In the genomic region with DNA sequence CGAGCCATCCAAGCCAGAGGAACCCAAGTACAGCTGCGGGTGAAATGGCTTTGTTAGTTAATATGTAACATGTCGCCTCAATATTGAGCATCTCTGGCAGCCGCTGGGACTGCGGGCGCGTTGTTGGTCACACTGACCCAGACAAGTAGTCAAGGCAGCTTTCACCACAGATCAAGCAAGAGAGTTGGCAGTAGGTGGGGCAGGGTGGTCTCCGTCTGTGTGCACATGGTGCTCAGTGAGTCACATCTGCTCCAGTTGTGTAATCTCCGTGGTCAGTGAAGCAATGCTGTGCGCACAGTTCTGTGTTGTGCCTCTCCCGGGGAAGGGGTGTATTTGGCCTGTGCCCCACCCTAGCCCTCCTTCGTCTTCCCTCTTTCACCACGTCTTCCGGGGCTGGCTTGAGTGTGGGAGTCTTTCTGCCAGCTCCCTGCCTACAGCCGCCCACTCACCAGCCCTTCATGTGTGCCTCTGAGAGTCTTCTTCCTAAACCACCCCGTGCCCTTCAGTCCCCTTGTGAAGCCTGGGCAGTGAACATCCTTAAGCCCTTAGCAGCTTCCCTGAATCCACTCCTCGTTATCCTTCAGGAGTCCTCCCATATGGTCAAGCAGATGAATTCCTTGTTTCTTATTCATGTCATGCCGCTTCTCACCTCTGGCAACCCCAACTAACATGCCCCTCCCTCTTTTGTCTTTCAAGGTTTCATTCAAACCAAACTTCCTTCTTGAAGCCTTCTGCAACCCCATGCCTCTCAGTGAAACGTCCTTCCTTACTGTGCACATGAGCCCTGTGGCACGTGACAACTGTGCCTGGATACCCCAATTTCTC, we compare ENCODE assay signal across 10 cellular contexts.
DNase-seq lines count a peak whose midpoint lies in the region; ATAC-seq and TF ChIP-seq lines count a peak whose summit lies in the region.
"Had no signal": no experiment of that assay in that cellular context is flagged by ENCODE, and none has a peak within 500 bp of the region (broad histone marks: within the 10 kb centered on the region; RNA-seq: fewer than 3 reads in every experiment).

No MANE protein-coding gene starts in this region.

- TF ChIP-seq CTCF in tibial nerve (IDR thresholded peaks at IDR 0.05) (no peak), GM20000 (IDR thresholded peaks at IDR 0.05; ENCODE audit: extremely low read depth, missing control alignments) (no peak)

- TF ChIP-seq EP300 in tibial nerve (IDR thresholded peaks at IDR 0.05), result peak in 1 of 2 donors; percentile 43

- no peaks in the 10 kb centered on the region for H3K27me3 ChIP-seq in tibial nerve
- H3K27me3 ChIP-seq: esophagus muscularis mucosa had no signal

- peaks cover 36% of the 10 kb centered on the region for H3K4me1 Mint-ChIP-seq in activated naive CD8-positive, alpha-beta T cell (ENCODE audit: low read depth)

- peak overlapping the region; percentile 1 for H3K4me3 Mint-ChIP-seq in activated naive CD8-positive, alpha-beta T cell

- H3K9me3 Mint-ChIP-seq in activated naive CD8-positive, alpha-beta T cell (ENCODE audit: low read depth), result no peaks in the 10 kb centered on the region
- H3K9me3 Mint-ChIP-seq: activated naive CD4-positive, alpha-beta T cell treated with anti-CD3 and anti-CD28 coated beads, Interleukin-2, amount 50 U/mL, for 72 hours had no signal

- ATAC-seq in GM21737 (IDR thresholded peaks at IDR 0.05; ENCODE audit: unreplicated experiment) (no peak), GM21723 (IDR thresholded peaks at IDR 0.05; ENCODE audit: unreplicated experiment) (no peak)
- ATAC-seq: activated naive CD4-positive, alpha-beta T cell treated with anti-CD3 and anti-CD28 coated beads, Interleukin-2, amount 50 U/mL, for 72 hours had no signal

- H3K9me3 ChIP-seq in tibial nerve, result no peaks in the 10 kb centered on the region
- H3K9me3 ChIP-seq: esophagus muscularis mucosa had no signal

- 60 to 71% methylated on average over 20 of the region's 20 CpGs for WGBS in tibial nerve, 2 donors

- H3K27ac Mint-ChIP-seq in activated naive CD8-positive, alpha-beta T cell, result no peak overlapping the region
- H3K27ac Mint-ChIP-seq: activated naive CD4-positive, alpha-beta T cell treated with anti-CD3 and anti-CD28 coated beads, Interleukin-2, amount 50 U/mL, for 72 hours had no signal

- no peaks in the 10 kb centered on the region for H3K4me1 ChIP-seq in tibial nerve

- no peaks in the 10 kb centered on the region for H3K36me3 Mint-ChIP-seq in activated naive CD8-positive, alpha-beta T cell
- H3K36me3 Mint-ChIP-seq: activated naive CD4-positive, alpha-beta T cell treated with anti-CD3 and anti-CD28 coated beads, Interleukin-2, amount 50 U/mL, for 72 hours had no signal

- no peaks in the 10 kb centered on the region for H3K36me3 ChIP-seq in tibial nerve
- H3K36me3 ChIP-seq: esophagus muscularis mucosa had no signal

- DNase-seq in HK-2 (ENCODE audit: unreplicated experiment) (peak; percentile 22), left kidney (ENCODE audit: low read depth, low spot score) (peak; percentile 40), tibial nerve (ENCODE audit: low spot score in 2 of 2) (peak; percentile 44 to 48), GM20000 (ENCODE audit: low spot score) (no peak)
- DNase-seq: NCI-H2171 had no signal

- H3K4me3 ChIP-seq in tibial nerve, result no peak overlapping the region
- H3K4me3 ChIP-seq: esophagus muscularis mucosa had no signal

- TF ChIP-seq POLR2A in tibial nerve (IDR thresholded peaks at IDR 0.05), result no peak

- H3K27me3 Mint-ChIP-seq in activated naive CD8-positive, alpha-beta T cell, result no peaks in the 10 kb centered on the region

- no peak overlapping the region for H3K27ac ChIP-seq in tibial nerve
- H3K27ac ChIP-seq: esophagus muscularis mucosa had no signal
